In the genomic region with DNA sequence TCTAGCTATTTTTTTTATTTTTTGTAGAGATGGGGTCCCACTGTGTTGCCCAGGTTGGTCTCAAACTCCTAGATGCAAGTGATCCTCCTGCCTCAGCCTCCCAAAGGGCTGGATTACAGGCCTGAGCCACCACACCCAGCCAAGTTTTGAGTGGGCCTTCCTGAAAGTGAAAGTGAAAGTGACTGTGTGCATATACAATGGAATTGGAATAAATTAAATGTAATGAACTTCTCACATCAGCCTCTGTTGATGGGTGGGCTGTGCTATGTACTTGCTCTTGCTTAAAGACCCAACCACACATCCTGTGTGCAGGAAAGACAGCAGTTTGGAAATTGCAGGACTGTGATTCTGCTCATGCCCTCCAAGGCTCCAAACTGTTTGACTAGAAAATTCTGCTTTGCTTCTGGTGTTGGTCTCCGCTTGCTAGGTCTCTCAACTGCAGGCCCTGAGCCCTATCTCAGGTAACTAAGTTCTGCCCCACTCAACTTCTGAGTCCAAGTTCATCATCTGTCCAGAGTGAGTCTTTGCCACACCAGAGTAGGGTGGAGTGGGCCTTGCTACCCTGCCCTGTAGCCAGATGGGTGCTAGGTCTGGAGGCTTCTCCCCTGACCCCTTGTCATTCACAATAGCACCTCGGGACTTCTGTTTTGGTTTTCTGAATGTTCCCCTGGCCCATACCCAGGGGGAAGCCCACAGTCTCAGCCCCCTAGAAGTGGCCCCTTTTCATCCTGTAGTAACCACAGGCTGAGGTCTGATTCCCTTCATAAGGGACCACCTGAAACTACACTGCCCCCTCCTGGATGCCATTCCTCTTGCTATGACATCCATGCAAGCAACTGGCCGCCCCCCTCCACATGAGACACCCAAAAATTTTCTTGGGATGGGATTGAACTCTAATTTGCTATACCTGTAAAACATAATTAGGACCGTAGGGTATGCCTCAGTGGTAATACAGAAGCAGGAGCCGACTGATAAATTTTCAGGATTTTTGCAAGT, we compare ENCODE assay signal across 9 cellular contexts. TPM values are rescaled to one million over a fixed set of nuclear protein-coding genes. Genes with fewer than 3 reads are reported as not detected.
DNase-seq lines count a peak whose midpoint lies in the region; ATAC-seq and TF ChIP-seq lines count a peak whose summit lies in the region.
"Had no signal": no experiment of that assay in that cellular context is flagged by ENCODE, and none has a peak within 500 bp of the region (broad histone marks: within the 10 kb centered on the region; RNA-seq: fewer than 3 reads in every experiment).

No MANE protein-coding gene starts in this region.

- H3K4me3 Mint-ChIP-seq in activated naive CD4-positive, alpha-beta T cell treated with anti-CD3 and anti-CD28 coated beads, Interleukin-2, amount 50 U/mL, for 24 hours: no peak overlapping the region
- no peak overlapping the region for H3K4me3 Mint-ChIP-seq in endothelial cell (ENCODE audit: unreplicated experiment)

- H3K9ac ChIP-seq in OCI-LY3 (ENCODE audit: low read length): no peak overlapping the region
- no peak overlapping the region for H3K9ac ChIP-seq in skeletal muscle satellite cell (ENCODE audit: low read depth, low read length)

- H3K4me1 ChIP-seq in OCI-LY3 (ENCODE audit: low read length): peaks cover 26% of the 10 kb centered on the region
- H3K4me1 ChIP-seq in skeletal muscle satellite cell (ENCODE audit: control insufficient read depth, insufficient read depth, low read length): peaks cover 13% of the 10 kb centered on the region

- H3K9me3 ChIP-seq in OCI-LY3 (ENCODE audit: insufficient read depth, low read length) (no peaks in the 10 kb centered on the region), skeletal muscle satellite cell (replicated peaks; ENCODE audit: low read length) (no peaks in the 10 kb centered on the region)

- H3K4me2 ChIP-seq in OCI-LY3 (ENCODE audit: low read length) (no peak overlapping the region), skeletal muscle satellite cell (ENCODE audit: low read length) (peak overlapping the region; percentile 14)

- no peak overlapping the region for H3K27ac ChIP-seq in OCI-LY3 (ENCODE audit: low read length)

- H3K9me3 Mint-ChIP-seq in activated naive CD4-positive, alpha-beta T cell treated with anti-CD3 and anti-CD28 coated beads, Interleukin-2, amount 50 U/mL, for 24 hours: peaks cover 5% of the 10 kb centered on the region
- no peaks in the 10 kb centered on the region for H3K9me3 Mint-ChIP-seq in endothelial cell (ENCODE audit: unreplicated experiment)

- no peaks in the 10 kb centered on the region for H3K79me2 ChIP-seq in OCI-LY3 (ENCODE audit: low read length)

- no peak overlapping the region for H2AFZ ChIP-seq in OCI-LY3 (ENCODE audit: low read depth, low read length)

- H3K27ac Mint-ChIP-seq in activated naive CD4-positive, alpha-beta T cell treated with anti-CD3 and anti-CD28 coated beads, Interleukin-2, amount 50 U/mL, for 24 hours: peak overlapping the region; percentile 62
- no peak overlapping the region for H3K27ac Mint-ChIP-seq in endothelial cell (ENCODE audit: unreplicated experiment)

- H3K4me1 Mint-ChIP-seq in activated naive CD4-positive, alpha-beta T cell treated with anti-CD3 and anti-CD28 coated beads, Interleukin-2, amount 50 U/mL, for 24 hours: peaks cover 38% of the 10 kb centered on the region
- H3K4me1 Mint-ChIP-seq in endothelial cell (ENCODE audit: unreplicated experiment): peaks cover 4% of the 10 kb centered on the region

- H3K27me3 Mint-ChIP-seq in activated naive CD4-positive, alpha-beta T cell treated with anti-CD3 and anti-CD28 coated beads, Interleukin-2, amount 50 U/mL, for 24 hours: no peaks in the 10 kb centered on the region
- peaks cover 3% of the 10 kb centered on the region for H3K27me3 Mint-ChIP-seq in endothelial cell (ENCODE audit: unreplicated experiment)

- peak; percentile 21; the same call in 1 of the 2 replicates for TF ChIP-seq CTCF in OCI-LY3 (IDR thresholded peaks at IDR 0.05; ENCODE audit: low read depth, low read length)
- peak; percentile 28 for TF ChIP-seq CTCF in endothelial cell (IDR thresholded peaks at IDR 0.05; ENCODE audit: unreplicated experiment)

- H3K27me3 ChIP-seq in OCI-LY3 (ENCODE audit: low read depth, low read length) (no peaks in the 10 kb centered on the region; the same call in 1 of the 2 replicates), skeletal muscle satellite cell (ENCODE audit: control insufficient read depth, insufficient read depth, low read length) (no peaks in the 10 kb centered on the region)

- no peaks in the 10 kb centered on the region for H4K20me1 ChIP-seq in OCI-LY3 (ENCODE audit: insufficient read depth, low read length)

- H3K4me3 ChIP-seq in OCI-LY3 (ENCODE audit: low read length) (no peak overlapping the region), skeletal muscle satellite cell (ENCODE audit: low read length) (no peak overlapping the region)

- no peaks in the 10 kb centered on the region for H3K36me3 ChIP-seq in OCI-LY3 (replicated peaks; ENCODE audit: low read depth, low read length)
- no peaks in the 10 kb centered on the region for H3K36me3 ChIP-seq in skeletal muscle satellite cell (ENCODE audit: insufficient read depth, low read length)

- H3K36me3 Mint-ChIP-seq in activated naive CD4-positive, alpha-beta T cell treated with anti-CD3 and anti-CD28 coated beads, Interleukin-2, amount 50 U/mL, for 24 hours: no peaks in the 10 kb centered on the region
- no peaks in the 10 kb centered on the region for H3K36me3 Mint-ChIP-seq in endothelial cell (ENCODE audit: low read depth, unreplicated experiment)

- no peak for DNase-seq in activated naive CD4-positive, alpha-beta T cell (lab: John Stamatoyannopoulos, UW)
- DNase-seq in endothelial cell (ENCODE audit: low spot score): peak; percentile 33
- no peak for DNase-seq in NCI-H526 (lab: John Stamatoyannopoulos, UW)

- ATAC-seq in HG03097 (IDR thresholded peaks at IDR 0.05; ENCODE audit: low FRiP score, unreplicated experiment) (no peak), HG02840 (IDR thresholded peaks at IDR 0.05; ENCODE audit: low FRiP score, unreplicated experiment) (no peak)
- ATAC-seq: sciatic nerve had no signal

RNA-seq across cellular contexts. Expression of a gene that starts 36.5 kb away (rescaled TPM):
- 116 TPM for total RNA-seq in endothelial cell (ENCODE audit: unreplicated experiment)
- total RNA-seq in skeletal muscle satellite cell (2012; rRNA removed): 111 and 146 TPM in 2 replicates
